ENCODE assay signal across 34 cellular contexts in genomic region chr14:106642090-106642489, GRCh38.
"Had no signal": no experiment of that assay in that cellular context is flagged by ENCODE, and none has a peak within 500 bp of the region (broad histone marks: within the 10 kb centered on the region; RNA-seq: fewer than 3 reads in every experiment).

No MANE protein-coding gene starts in this region.

- FAIRE-seq: astrocyte, bronchial epithelial cell had no signal

- DNase-seq: activated effector memory CD4-positive, alpha-beta T cell treated with anti-CD3 and anti-CD28 coated beads, Interleukin-2, amount 50 U/mL, for 16 hours; activated effector memory CD4-positive, alpha-beta T cell treated with Interleukin-2 at 50 U/mL for 16 hours; activated gamma-delta T cell; activated gamma-delta T cell treated with Interleukin-2 at 50 U/mL for 16 hours; activated naive CD4-positive, alpha-beta T cell; activated naive CD4-positive, alpha-beta T cell treated with anti-CD3 and anti-CD28 coated beads for 36 hours; activated naive CD4-positive, alpha-beta T cell treated with anti-CD3 and anti-CD28 coated beads, Interleukin-2, amount 10 ng/mL, durations not matched to agents 7 days and 5 days; activated naive CD4-positive, alpha-beta T cell treated with anti-CD3 and anti-CD28 coated beads, Interleukin-2, amount 50 U/mL, for 16 hours; activated naive CD4-positive, alpha-beta T cell treated with Interleukin-2 at 50 U/mL for 16 hours; activated naive CD8-positive, alpha-beta T cell treated with anti-CD3 and anti-CD28 coated beads for 36 hours; activated naive CD8-positive, alpha-beta T cell treated with anti-CD3 and anti-CD28 coated beads, Interleukin-2, amount 10 ng/mL, durations not matched to agents 7 days and 5 days; activated naive CD8-positive, alpha-beta T cell treated with anti-CD3 and anti-CD28 coated beads, Interleukin-2, amount 50 U/mL, for 24 hours; activated T-cell treated with anti-CD3 and anti-CD28 coated beads, Interleukin-2, amount 50 U/mL, for 1 hour; activated T-cell treated with anti-CD3 and anti-CD28 coated beads, Interleukin-2, amount 50 U/mL, for 24 hours; activated T-cell treated with anti-CD3 and anti-CD28 coated beads, Interleukin-2, amount 50 U/mL, for 4 hours; activated T-cell treated with anti-CD3 and anti-CD28 coated beads, Interleukin-2, amount 50 U/mL, for 48 hours; activated T-cell treated with anti-CD3 and anti-CD28 coated beads, Interleukin-2, amount 50 U/mL, for 72 hours; adrenal gland; amniotic stem cell; amygdala; anterior cingulate cortex; aorta; body of pancreas; brain microvascular endothelial cell; caudate nucleus; central memory CD4-positive, alpha-beta T cell; cerebellar nuclear complex had no signal

- H3K27ac ChIP-seq: adrenal gland, ascending aorta, body of pancreas, brain microvascular endothelial cell, breast epithelium, cardiac muscle cell had no signal

- H3K4me1 ChIP-seq: adrenal gland, ascending aorta, body of pancreas, breast epithelium had no signal

- ATAC-seq: activated naive CD4-positive, alpha-beta T cell treated with anti-CD3 and anti-CD28 coated beads, Interleukin-2, amount 50 U/mL, for 72 hours; activated naive CD8-positive, alpha-beta T cell treated with anti-CD3 and anti-CD28 coated beads, Interleukin-2, amount 50 U/mL, for 24 hours; activated T-cell treated with anti-CD3 and anti-CD28 coated beads, Interleukin-2, amount 50 U/mL, for 4 hours; activated T-cell treated with anti-CD3 and anti-CD28 coated beads, Interleukin-2, amount 50 U/mL, for 72 hours; activated T-helper 17 cell treated with anti-CD3 and anti-CD28 coated beads, Interleukin-2, amount 50 U/mL, for 72 hours; body of pancreas had no signal

- H3K9me3 ChIP-seq: adrenal gland, ascending aorta, body of pancreas, breast epithelium had no signal

- H3K4me3 ChIP-seq: adrenal gland, ascending aorta, body of pancreas, breast epithelium, cardiac muscle cell had no signal

- H3K36me3 ChIP-seq: adrenal gland, ascending aorta, brain microvascular endothelial cell, breast epithelium, cardiac muscle cell had no signal

- H3K27me3 ChIP-seq: adrenal gland, ascending aorta, body of pancreas, brain microvascular endothelial cell, breast epithelium, cardiac muscle cell had no signal
